11 cellular contexts compared by ENCODE assay signal in the genomic region with DNA sequence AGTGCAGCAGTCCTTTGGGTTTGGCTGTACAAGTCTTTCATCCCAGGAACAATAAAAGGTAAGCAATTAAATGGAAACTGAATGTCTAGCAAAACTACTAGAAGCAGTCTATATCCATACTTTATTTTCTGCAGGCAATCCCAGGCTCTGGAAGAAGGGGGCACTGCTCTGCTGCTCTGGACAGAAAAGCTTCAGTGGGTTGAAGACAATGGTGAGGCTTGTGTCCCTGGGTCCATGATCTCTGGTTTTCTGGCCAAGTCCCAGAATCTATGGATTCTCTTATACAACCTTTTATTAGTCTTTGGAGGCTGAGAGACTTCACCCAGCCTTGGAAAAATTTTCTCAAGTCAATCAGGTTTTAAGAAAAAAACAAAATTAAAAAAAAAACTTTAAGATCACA. TPM values are rescaled to one million over a fixed set of nuclear protein-coding genes. Genes with fewer than 3 reads are reported as not detected.
DNase-seq lines count a peak whose midpoint lies in the region; ATAC-seq, FAIRE-seq and TF ChIP-seq lines count a peak whose summit lies in the region.
"Had no signal": no experiment of that assay in that cellular context is flagged by ENCODE, and none has a peak within 500 bp of the region (broad histone marks: within the 10 kb centered on the region; RNA-seq: fewer than 3 reads in every experiment).

No MANE protein-coding gene starts in this region.

- peak; percentile 66 for FAIRE-seq in endothelial cell of umbilical vein (lab: Jason Lieb, UNC)

- H3K79me2 ChIP-seq in OCI-LY7 (ENCODE audit: insufficient read depth, low read depth, low read length) (peaks cover 5% of the 10 kb centered on the region), endothelial cell of umbilical vein (ENCODE audit: control insufficient read depth, insufficient read depth, low read length) (no peaks in the 10 kb centered on the region)

- no peak overlapping the region for H3K9ac ChIP-seq in endothelial cell of umbilical vein (replicated peaks; ENCODE audit: extremely low read depth, insufficient read depth, low read length)

- peaks cover 13% of the 10 kb centered on the region for H3K4me1 Mint-ChIP-seq in nephron progenitor cell
- H3K4me1 Mint-ChIP-seq in activated T-helper 17 cell treated with anti-CD3 and anti-CD28 coated beads, Interleukin-2, amount 50 U/mL, for 72 hours: peaks cover 6% of the 10 kb centered on the region
- peaks cover 7 to 9% of the 10 kb centered on the region in 2 donors for H3K4me1 Mint-ChIP-seq in stimulated activated naive B cell treated with anti-CD40 and anti-IgM and Interleukin-4, amounts not matched to agents 10 μg/mL and 1 μg/mL and 100 μg/mL, for 72 hours
- H3K4me1 Mint-ChIP-seq in activated CD4-positive, alpha-beta T cell treated with anti-CD3 and anti-CD28 coated beads for 36 hours: peaks cover 6% of the 10 kb centered on the region

- no peaks in the 10 kb centered on the region for H3K9me3 Mint-ChIP-seq in nephron progenitor cell
- no peaks in the 10 kb centered on the region for H3K9me3 Mint-ChIP-seq in activated T-helper 17 cell treated with anti-CD3 and anti-CD28 coated beads, Interleukin-2, amount 50 U/mL, for 72 hours
- H3K9me3 Mint-ChIP-seq in stimulated activated naive B cell treated with anti-CD40 and anti-IgM and Interleukin-4, amounts not matched to agents 10 μg/mL and 1 μg/mL and 100 μg/mL, for 72 hours: no peaks in the 10 kb centered on the region
- no peaks in the 10 kb centered on the region for H3K9me3 Mint-ChIP-seq in activated CD4-positive, alpha-beta T cell treated with anti-CD3 and anti-CD28 coated beads for 36 hours (ENCODE audit: low read depth)

- no peak overlapping the region for H3K4me2 ChIP-seq in OCI-LY7 (ENCODE audit: low read length)
- H3K4me2 ChIP-seq in endothelial cell of umbilical vein (ENCODE audit: insufficient read depth, low read length): no peak overlapping the region

- no peaks in the 10 kb centered on the region for H3K27me3 Mint-ChIP-seq in nephron progenitor cell (ENCODE audit: low read depth, poor library complexity)
- no peaks in the 10 kb centered on the region for H3K27me3 Mint-ChIP-seq in activated T-helper 17 cell treated with anti-CD3 and anti-CD28 coated beads, Interleukin-2, amount 50 U/mL, for 72 hours
- no peaks in the 10 kb centered on the region for H3K27me3 Mint-ChIP-seq in stimulated activated naive B cell treated with anti-CD40 and anti-IgM and Interleukin-4, amounts not matched to agents 10 μg/mL and 1 μg/mL and 100 μg/mL, for 72 hours
- H3K27me3 Mint-ChIP-seq in activated CD4-positive, alpha-beta T cell treated with anti-CD3 and anti-CD28 coated beads for 36 hours: no peaks in the 10 kb centered on the region

- no peaks in the 10 kb centered on the region for H3K9me1 ChIP-seq in endothelial cell of umbilical vein (replicated peaks; ENCODE audit: control insufficient read depth, extremely low read depth, insufficient read depth, low read length)

- no peak overlapping the region for H3K4me3 ChIP-seq in OCI-LY7 (ENCODE audit: low read depth, low read length, poor library complexity, severe bottlenecking)
- no peak overlapping the region for H3K4me3 ChIP-seq in endothelial cell of umbilical vein (replicated peaks in 1 of 3; ENCODE audit: insufficient read depth in 1 of 3, low read depth in 1 of 3, low read length in 3 of 3)
- H3K4me3 ChIP-seq: colonic mucosa had no signal

- TF ChIP-seq CTCF in OCI-LY7 (conservative IDR thresholded peaks at IDR 0.05; ENCODE audit: low read length) (0 out of 2 replicates have a peak, but pooled peaks have one; percentile 32), endothelial cell of umbilical vein (IDR thresholded peaks at IDR 0.05; ENCODE audit: extremely low read depth in 1 of 2, insufficient read depth in 1 of 2, low read depth in 1 of 2, low read length in 2 of 2) (peak in 1 of 2 donors; percentile 37), nephron progenitor cell (IDR thresholded peaks at IDR 0.05) (no peak)

- no peaks in the 10 kb centered on the region for H3K27me3 ChIP-seq in endothelial cell of umbilical vein (ENCODE audit: control insufficient read depth in 2 of 2, insufficient read depth in 2 of 2, low read length in 2 of 2)
- H3K27me3 ChIP-seq: colonic mucosa had no signal

- H4K20me1 ChIP-seq in OCI-LY7 (ENCODE audit: insufficient read depth, low read length) (no peaks in the 10 kb centered on the region), endothelial cell of umbilical vein (replicated peaks; ENCODE audit: control insufficient read depth, extremely low read depth, insufficient read depth, low read length) (no peaks in the 10 kb centered on the region)

- no peaks in the 10 kb centered on the region for H3K9me3 ChIP-seq in OCI-LY7 (ENCODE audit: low read length)
- H3K9me3 ChIP-seq in endothelial cell of umbilical vein (replicated peaks; ENCODE audit: control insufficient read depth, insufficient read depth, low read length): no peaks in the 10 kb centered on the region
- H3K9me3 ChIP-seq: colonic mucosa had no signal

- POLR2A ChIA-PET in OCI-LY7 (lab: Charles Lee) (no interaction called here), endothelial cell of umbilical vein (lab: Charles Lee) (no interaction called here)
- POLR2A ChIA-PET in activated CD4-positive, alpha-beta T cell treated with anti-CD3 and anti-CD28 coated beads for 36 hours (lab: Charles Lee): no interaction called here

- no peaks in the 10 kb centered on the region for H3K4me1 ChIP-seq in OCI-LY7 (ENCODE audit: insufficient read depth, low read length, poor library complexity, severe bottlenecking)
- H3K4me1 ChIP-seq in endothelial cell of umbilical vein (ENCODE audit: control insufficient read depth, extremely low read depth, insufficient read depth, low read length): no peaks in the 10 kb centered on the region

- no peak overlapping the region for H2AFZ ChIP-seq in OCI-LY7 (ENCODE audit: low read length)
- no peak overlapping the region for H2AFZ ChIP-seq in endothelial cell of umbilical vein (ENCODE audit: low read depth, low read length)

- H3K27ac ChIP-seq in OCI-LY7 (ENCODE audit: low read depth, low read length, poor library complexity, severe bottlenecking) (no peak overlapping the region), endothelial cell of umbilical vein (ENCODE audit: insufficient read depth, low read depth, low read length) (no peak overlapping the region)
- H3K27ac ChIP-seq: colonic mucosa had no signal

- dilution Hi-C loops in endothelial cell of umbilical vein (cut with MboI; ENCODE audit: extremely low pct_ligation_motif_present, low sequenced_read_pairs): no loop called here

- CTCF ChIA-PET in OCI-LY7 (lab: Charles Lee; ENCODE audit: unreplicated experiment) (no interaction called here), endothelial cell of umbilical vein (lab: Charles Lee) (interaction anchor here (1.0 to 1.8 kb wide), 3 partner anchors 25 to 84 kb away, joined by 3 to 7 read pairs (median 6); a partner anchor contains a TSS)
- CTCF ChIA-PET in activated CD4-positive, alpha-beta T cell treated with anti-CD3 and anti-CD28 coated beads for 36 hours (lab: Charles Lee): no interaction called here

- no peak for ATAC-seq in activated T-helper 17 cell treated with anti-CD3 and anti-CD28 coated beads, Interleukin-2, amount 50 U/mL, for 72 hours (replicated peaks)
- no peak for ATAC-seq in stimulated activated naive B cell treated with anti-CD40 and anti-IgM and Interleukin-4, amounts not matched to agents 10 μg/mL and 1 μg/mL and 100 μg/mL, for 72 hours (replicated peaks)
- ATAC-seq in activated CD4-positive, alpha-beta T cell treated with anti-CD3 and anti-CD28 coated beads for 36 hours: no peak

- no peak overlapping the region for H3K4me3 Mint-ChIP-seq in nephron progenitor cell
- no peak overlapping the region for H3K4me3 Mint-ChIP-seq in activated T-helper 17 cell treated with anti-CD3 and anti-CD28 coated beads, Interleukin-2, amount 50 U/mL, for 72 hours
- H3K4me3 Mint-ChIP-seq in stimulated activated naive B cell treated with anti-CD40 and anti-IgM and Interleukin-4, amounts not matched to agents 10 μg/mL and 1 μg/mL and 100 μg/mL, for 72 hours: no peak overlapping the region
- H3K4me3 Mint-ChIP-seq in activated CD4-positive, alpha-beta T cell treated with anti-CD3 and anti-CD28 coated beads for 36 hours: no peak overlapping the region

- no peaks in the 10 kb centered on the region for H3K9me2 ChIP-seq in OCI-LY7 (ENCODE audit: insufficient read depth, low read length)

- H3K36me3 ChIP-seq in OCI-LY7 (ENCODE audit: insufficient read depth, low read length) (peaks cover 54% of the 10 kb centered on the region), endothelial cell of umbilical vein (ENCODE audit: control insufficient read depth in 2 of 2, extremely low read depth in 1 of 2, insufficient read depth in 2 of 2, low read length in 2 of 2) (peaks cover 0 to 2% of the 10 kb centered on the region in 2 experiments)
- H3K36me3 ChIP-seq: colonic mucosa had no signal

- peaks cover 55% of the 10 kb centered on the region for H3K36me3 Mint-ChIP-seq in nephron progenitor cell (ENCODE audit: low read depth)
- H3K36me3 Mint-ChIP-seq in activated T-helper 17 cell treated with anti-CD3 and anti-CD28 coated beads, Interleukin-2, amount 50 U/mL, for 72 hours (ENCODE audit: low read depth): peaks cover 64% of the 10 kb centered on the region
- H3K36me3 Mint-ChIP-seq in stimulated activated naive B cell treated with anti-CD40 and anti-IgM and Interleukin-4, amounts not matched to agents 10 μg/mL and 1 μg/mL and 100 μg/mL, for 72 hours: peaks cover 18 to 42% of the 10 kb centered on the region in 2 donors
- H3K36me3 Mint-ChIP-seq in activated CD4-positive, alpha-beta T cell treated with anti-CD3 and anti-CD28 coated beads for 36 hours (ENCODE audit: low read depth): peaks cover 22% of the 10 kb centered on the region

- peak; percentile 90 for DNase-seq in COLO829 (ENCODE audit: low spot score)
- DNase-seq in OCI-LY7 (ENCODE audit: low spot score): no peak
- DNase-seq in endothelial cell of umbilical vein (ENCODE audit: low read depth, low spot score): peak; percentile 23
- DNase-seq in nephron progenitor cell: no peak
- DNase-seq in stimulated activated naive B cell treated with anti-CD40 and anti-IgM and Interleukin-4, amounts not matched to agents 10 μg/mL and 1 μg/mL and 100 μg/mL, for 72 hours: no peak
- no peak for DNase-seq in activated CD4-positive, alpha-beta T cell treated with anti-CD3 and anti-CD28 coated beads for 36 hours
- DNase-seq in HK-2 (ENCODE audit: unreplicated experiment): no peak
- DNase-seq: colonic mucosa, DND-41, NCI-H446 had no signal

- TF ChIP-seq POLR2A in endothelial cell of umbilical vein (IDR thresholded peaks at IDR 0.05; ENCODE audit: low read depth, low read length): no peak

- intact Hi-C loops in OCI-LY7 (cut with micrococcal nuclease; ENCODE audit: unreplicated experiment) (no loop called here), endothelial cell of umbilical vein (cut with micrococcal nuclease) (loop anchor here (1.0 kb wide), 1 partner anchor 36 kb away; no protein-coding TSS in a partner anchor)
- intact Hi-C loops in activated CD4-positive, alpha-beta T cell treated with anti-CD3 and anti-CD28 coated beads for 36 hours (cut with DNase I, micrococcal nuclease): no loop called here

- BruUV-seq in OCI-LY7 (replicated peaks; lab: Mats Ljungman, UMichigan): no TSS peak
- no TSS peak for BruUV-seq in endothelial cell of umbilical vein (replicated peaks; lab: Mats Ljungman, UMichigan)

- H3K27ac Mint-ChIP-seq in nephron progenitor cell: peak overlapping the region; percentile 45
- H3K27ac Mint-ChIP-seq in activated T-helper 17 cell treated with anti-CD3 and anti-CD28 coated beads, Interleukin-2, amount 50 U/mL, for 72 hours: no peak overlapping the region
- H3K27ac Mint-ChIP-seq in stimulated activated naive B cell treated with anti-CD40 and anti-IgM and Interleukin-4, amounts not matched to agents 10 μg/mL and 1 μg/mL and 100 μg/mL, for 72 hours: no peak overlapping the region
- no peak overlapping the region for H3K27ac Mint-ChIP-seq in activated CD4-positive, alpha-beta T cell treated with anti-CD3 and anti-CD28 coated beads for 36 hours

RNA-seq across cellular contexts. Expression of a gene that starts 35.6 kb away (rescaled TPM):
- total RNA-seq in OCI-LY7 (2014; rRNA removed; shearing (Covaris generic)): 49.6 and 63.7 TPM in 2 replicates
- total RNA-seq in OCI-LY7 (2022): 69.4 and 70.5 TPM in 2 replicates
- total RNA-seq in endothelial cell of umbilical vein: 53.6 and 59.0 TPM in 2 replicates
- polyA plus RNA-seq in endothelial cell of umbilical vein: 34.7 and 42.9 TPM in 2 replicates
- polyA plus RNA-seq in endothelial cell of umbilical vein (2011; cell fraction: cytosol; rRNA removed): 21.4 and 22.0 TPM in 2 replicates
- polyA plus RNA-seq in endothelial cell of umbilical vein (2011; cell fraction: nucleus; rRNA removed): 59.9 and 77.1 TPM in 2 replicates
- polyA plus RNA-seq in endothelial cell of umbilical vein (2012): 36.4 and 38.3 TPM in 2 replicates
- 69.2 and 71.7 TPM in 2 replicates for polyA minus RNA-seq in endothelial cell of umbilical vein
- 41.6 TPM for polyA minus RNA-seq in endothelial cell of umbilical vein (2011; cell fraction: cytosol; rRNA and poly(A)+ RNA removed)
- 44.7 and 46.0 TPM in 2 replicates for polyA minus RNA-seq in endothelial cell of umbilical vein (2011; cell fraction: nucleus; rRNA and poly(A)+ RNA removed)
- 10 to 100 TPM; 44.0 to 73.3 TPM for total RNA-seq in activated T-helper 17 cell treated with anti-CD3 and anti-CD28 coated beads, Interleukin-2, amount 50 U/mL, for 72 hours
- 10 to 100 TPM; 44.5 to 51.2 TPM for total RNA-seq in activated CD4-positive, alpha-beta T cell treated with anti-CD3 and anti-CD28 coated beads for 36 hours

RNA-seq across cellular contexts. Expression of a gene that starts 59.3 kb away (rescaled TPM):
- total RNA-seq in OCI-LY7 (2014; rRNA removed; shearing (Covaris generic)): 13.6 and 15.5 TPM in 2 replicates
- 40.0 and 41.1 TPM in 2 replicates for total RNA-seq in OCI-LY7 (2022)
- 57.4 and 63.5 TPM in 2 replicates for total RNA-seq in endothelial cell of umbilical vein
- polyA plus RNA-seq in endothelial cell of umbilical vein: 8.2 and 8.5 TPM in 2 replicates
- polyA plus RNA-seq in endothelial cell of umbilical vein (2011; cell fraction: cytosol; rRNA removed): 6.6 and 8.0 TPM in 2 replicates
- 49.9 and 53.0 TPM in 2 replicates for polyA plus RNA-seq in endothelial cell of umbilical vein (2011; cell fraction: nucleus; rRNA removed)
- 29.4 and 30.9 TPM in 2 replicates for polyA plus RNA-seq in endothelial cell of umbilical vein (2012)
- 19.0 and 27.8 TPM in 2 replicates for polyA minus RNA-seq in endothelial cell of umbilical vein
- polyA minus RNA-seq in endothelial cell of umbilical vein (2011; cell fraction: cytosol; rRNA and poly(A)+ RNA removed): 7.1 TPM
- 29.2 and 36.0 TPM in 2 replicates for polyA minus RNA-seq in endothelial cell of umbilical vein (2011; cell fraction: nucleus; rRNA and poly(A)+ RNA removed)
- total RNA-seq in activated T-helper 17 cell treated with anti-CD3 and anti-CD28 coated beads, Interleukin-2, amount 50 U/mL, for 72 hours: 10 to 100 TPM; 28.7 to 32.0 TPM
- total RNA-seq in activated CD4-positive, alpha-beta T cell treated with anti-CD3 and anti-CD28 coated beads for 36 hours: 10 to 100 TPM; 25.9 to 29.4 TPM

Comparison
In these comparisons a context has a peak if more than half of its experiments do, and no peak if none do; other contexts are left out.
1. DNase-seq: peak in COLO829 (single experiment) and endothelial cell of umbilical vein (single experiment); none in OCI-LY7 (single experiment), nephron progenitor cell (single experiment), stimulated activated naive B cell treated with anti-CD40 and anti-IgM and Interleukin-4, amounts not matched to agents 10 μg/mL and 1 μg/mL and 100 μg/mL, for 72 hours (single experiment), activated CD4-positive, alpha-beta T cell treated with anti-CD3 and anti-CD28 coated beads for 36 hours (single experiment) and HK-2 (single experiment).